Comparison of ENCODE assay signal across 17 cellular contexts in genomic region chr2:240795468-240795867, GRCh38. TPM values are rescaled to one million over a fixed set of nuclear protein-coding genes. Genes with fewer than 3 reads are reported as not detected.
DNase-seq lines count a peak whose midpoint lies in the region; ATAC-seq and TF ChIP-seq lines count a peak whose summit lies in the region.
"Had no signal": no experiment of that assay in that cellular context is flagged by ENCODE, and none has a peak within 500 bp of the region (broad histone marks: within the 10 kb centered on the region; RNA-seq: fewer than 3 reads in every experiment).

No MANE protein-coding gene starts in this region.

- H3K36me3 ChIP-seq in HEK293 (ENCODE audit: control insufficient read depth in 2 of 2, insufficient read depth in 1 of 2, low read length in 2 of 2) (peaks cover 0 to 27% of the 10 kb centered on the region in 2 experiments; a peak in 2 of 3 replicates), right lobe of liver (no peaks in the 10 kb centered on the region), vagina (no peaks in the 10 kb centered on the region)

- ATAC-seq in Right ventricle myocardium inferior (no peak), right lobe of liver (no peak)

- CTCF ChIA-PET in HEK293 (lab: Yijun Ruan, JAX), result no interaction called here

- no peaks in the 10 kb centered on the region for H3K27me3 ChIP-seq in right lobe of liver
- H3K27me3 ChIP-seq in vagina, result no peaks in the 10 kb centered on the region

- intact Hi-C loops in Right ventricle myocardium inferior (cut with DNase I), result no loop called here
- intact Hi-C loops in cardiac septum (cut with DNase I), result no loop called here
- intact Hi-C loops in right lobe of liver (cut with DNase I), result no loop called here
- intact Hi-C loops in posterior vena cava (cut with DNase I), result no loop called here
- intact Hi-C loops in vagina (cut with DNase I), result no loop called here

- in situ Hi-C loops in ACHN (cut with HindIII; ENCODE audit: low pct_ligation_motif_present, low pct_unique_long_range_greater_than_20kb, low sequenced_read_pairs), result no loop called here

- H3K4me1 ChIP-seq in HEK293 (ENCODE audit: control insufficient read depth, insufficient read depth, low read length) (no peaks in the 10 kb centered on the region), right lobe of liver (peaks cover 0 to 30% (median 11%) of the 10 kb centered on the region in 4 donors), vagina (no peaks in the 10 kb centered on the region)
- H3K4me1 ChIP-seq: Caco-2 had no signal

- WGBS in right lobe of liver (ENCODE audit: insufficient coverage, low coverage, low lambda C conversion rate, missing lambda C conversion rate), result no CpG with 5 or more reads among the region's 11 CpGs

- H3K9me3 ChIP-seq in HEK293 (ENCODE audit: control insufficient read depth, insufficient read depth, low read depth, low read length) (no peaks in the 10 kb centered on the region), right lobe of liver (no peaks in the 10 kb centered on the region), vagina (no peaks in the 10 kb centered on the region)
- H3K9me3 ChIP-seq: Caco-2 had no signal

- TF ChIP-seq POLR2A in right lobe of liver (IDR thresholded peaks at IDR 0.05) (no peak), vagina (IDR thresholded peaks at IDR 0.05) (no peak)

- TF ChIP-seq CTCF in HEK293 (tag by site-specific recombination; IDR thresholded peaks at IDR 0.05) (no peak), right lobe of liver (IDR thresholded peaks at IDR 0.05) (no peak), vagina (IDR thresholded peaks at IDR 0.05) (no peak)

- H3K4me3 ChIP-seq in HEK293 (ENCODE audit: low read depth, low read length) (no peak overlapping the region), right lobe of liver (no peak overlapping the region), vagina (no peak overlapping the region)

- POLR2A ChIA-PET in HEK293 (lab: Yijun Ruan, JAX), result no interaction called here

- DNase-seq in Right ventricle myocardium inferior (ENCODE audit: missing footprints), result peak; percentile 18
- no peak for DNase-seq in cardiac septum (ENCODE audit: low spot score)
- peak in 2 of 3 donors; percentile 16 to 51 for DNase-seq in right lobe of liver
- DNase-seq in posterior vena cava (ENCODE audit: low spot score), result peak; percentile 46
- no peak for DNase-seq in ACHN
- no peak for DNase-seq in vagina (ENCODE audit: extremely low spot score in 2 of 2)
- no peak for DNase-seq in stimulated activated naive CD4-positive, alpha-beta T cell treated with Interleukin-2 at 50 U/mL for 16 hours (lab: John Stamatoyannopoulos, UW)
- DNase-seq: Caco-2; CD4-positive, CD25-positive, alpha-beta regulatory T cell; DMS153; EL; Kasumi-1; MM.1S; NCI-H1092 treated with DMSO at 0.1 percent for 48 hours; NCI-H2081 treated with DMSO at 0.1 percent for 48 hours; NCI-H510A treated with DMSO at 0.1 percent for 48 hours had no signal

- H3K27ac ChIP-seq in HEK293 (ENCODE audit: extremely low read depth, low read depth, low read length) (no peak overlapping the region), right lobe of liver (peak overlapping the region in 1 of 3 donors; percentile 73), vagina (no peak overlapping the region)

TF ChIP-seq in HEK293, 187 proteins besides CTCF, POLR2A, EP300 and RAD21:
- TF ChIP-seq ZSCAN23 (tag by site-specific recombination; IDR thresholded peaks at IDR 0.05) (no peak), ZFHX2 (tag by site-specific recombination; conservative IDR thresholded peaks at IDR 0.05) (peak; percentile 55)

RNA-seq across cellular contexts. Expression of gene KIF1A, which starts 24.6 kb away (rescaled TPM):
- 1.5 TPM for total RNA-seq in Right ventricle myocardium inferior
- 10.2 TPM for total RNA-seq in cardiac septum
- total RNA-seq in right lobe of liver, result under 1 TPM; 0.31 to 0.87 (median 0.56) TPM
- total RNA-seq in posterior vena cava, result under 1 TPM; 0.37 to 0.57 TPM
- total RNA-seq in vagina, result 6.1 TPM
- total RNA-seq: CD4-positive, CD25-positive, alpha-beta regulatory T cell had no signal

Comparison
In these comparisons a context has a peak if more than half of its experiments do, and no peak if none do; other contexts are left out.
1. DNase-seq: peak in Right ventricle myocardium inferior (single experiment), right lobe of liver (2 of 3) and posterior vena cava (single experiment); none in cardiac septum (single experiment), ACHN (single experiment), vagina (0 of 2) and stimulated activated naive CD4-positive, alpha-beta T cell treated with Interleukin-2 at 50 U/mL for 16 hours (single experiment).